21 cellular contexts compared by ENCODE assay signal in the genomic region with DNA sequence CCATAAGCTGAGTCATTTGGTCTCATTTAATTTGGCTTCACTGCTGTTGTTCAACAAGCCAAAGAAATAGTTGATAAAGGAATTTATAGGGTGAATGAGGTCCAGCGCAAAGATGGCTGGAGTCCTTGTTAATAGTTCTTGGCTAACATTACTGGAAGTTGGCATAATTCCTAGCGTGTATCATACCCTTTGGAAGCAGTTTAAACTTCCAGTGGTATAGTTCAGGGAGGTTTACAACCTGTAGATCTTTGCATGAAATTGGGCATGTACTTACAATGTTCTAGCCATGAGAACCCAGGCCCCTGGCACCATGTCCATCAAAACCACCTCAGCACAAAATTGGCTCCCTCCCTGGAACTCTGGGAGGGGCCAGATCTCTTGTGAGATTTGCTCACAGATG.
DNase-seq lines count a peak whose midpoint lies in the region; TF ChIP-seq lines count a peak whose summit lies in the region.
"Had no signal": no experiment of that assay in that cellular context is flagged by ENCODE, and none has a peak within 500 bp of the region (broad histone marks: within the 10 kb centered on the region; RNA-seq: fewer than 3 reads in every experiment).

No MANE protein-coding gene starts in this region.

- no peaks in the 10 kb centered on the region for H3K27me3 ChIP-seq in MG63
- no peaks in the 10 kb centered on the region for H3K27me3 ChIP-seq in vagina
- H3K27me3 ChIP-seq in GM23248 (replicated peaks; ENCODE audit: insufficient read depth), result no peaks in the 10 kb centered on the region
- H3K27me3 ChIP-seq: BE2C; BLaER1 treated with 17β-estradiol and CSF1 and Interleukin-3, amounts not matched to agents 10 nM and 100 nM had no signal

- TF ChIP-seq CTCF in C4-2B (conservative IDR thresholded peaks at IDR 0.05) (no peak), vagina (IDR thresholded peaks at IDR 0.05) (no peak)

- H3K36me3 ChIP-seq in MG63 (no peaks in the 10 kb centered on the region), vagina (no peaks in the 10 kb centered on the region), GM23248 (ENCODE audit: low read depth) (no peaks in the 10 kb centered on the region)
- H3K36me3 ChIP-seq: BE2C; BLaER1 treated with 17β-estradiol and CSF1 and Interleukin-3, amounts not matched to agents 10 nM and 100 nM; HAP-1 had no signal

- DNase-seq in MG63 (peak; percentile 73), islet precursor cell (peak; percentile 15), vagina (ENCODE audit: extremely low spot score in 2 of 2) (peak; percentile 16 to 58), GOT3 (lab: John Stamatoyannopoulos, UW) (no peak), activated gamma-delta T cell treated with Interleukin-2 at 50 U/mL for 16 hours (no peak), GM23248 (no peak)
- DNase-seq: ACHN; AML-193; BE2C; Calu3; CD4-positive, alpha-beta memory T cell; COR-L47; DMS53; DMS79 treated with DMSO at 0.1 percent for 48 hours; GF-D8; HFFc6 had no signal

- no peak for TF ChIP-seq POLR2A in vagina (IDR thresholded peaks at IDR 0.05)

- H3K9me3 ChIP-seq in MG63 (no peaks in the 10 kb centered on the region), vagina (no peaks in the 10 kb centered on the region), GM23248 (ENCODE audit: low read depth) (no peaks in the 10 kb centered on the region)
- H3K9me3 ChIP-seq: BE2C; BLaER1 treated with 17β-estradiol and CSF1 and Interleukin-3, amounts not matched to agents 10 nM and 100 nM; HAP-1 had no signal

- H4K20me1 ChIP-seq in GM23248 (ENCODE audit: insufficient read depth), result no peaks in the 10 kb centered on the region
- H4K20me1 ChIP-seq: BLaER1 treated with 17β-estradiol and CSF1 and Interleukin-3, amounts not matched to agents 10 nM and 100 nM had no signal

- H3K79me2 ChIP-seq in GM23248 (ENCODE audit: insufficient read depth), result no peaks in the 10 kb centered on the region

- no peak overlapping the region for H3K4me3 ChIP-seq in MG63
- H3K4me3 ChIP-seq in vagina, result no peak overlapping the region
- no peak overlapping the region for H3K4me3 ChIP-seq in GM23248
- H3K4me3 ChIP-seq: BLaER1 treated with 17β-estradiol and CSF1 and Interleukin-3, amounts not matched to agents 10 nM and 100 nM; GM23338; HAP-1 had no signal

- WGBS in GM23248 (ENCODE audit: low coverage in 1 of 2, low lambda C conversion rate in 2 of 2, missing lambda C conversion rate in 2 of 2), 2 experiments, result 11 to 21% methylated on average over 2 of the region's 2 CpGs

- no peak overlapping the region for H3K9ac ChIP-seq in GM23248
- H3K9ac ChIP-seq: BLaER1 treated with 17β-estradiol and CSF1 and Interleukin-3, amounts not matched to agents 10 nM and 100 nM had no signal

- in situ Hi-C loops in GM23248 (cut with MboI), result no loop called here

- no peak overlapping the region for H3K4me2 ChIP-seq in GM23248 (ENCODE audit: unreplicated experiment)
- H3K4me2 ChIP-seq: BLaER1 treated with 17β-estradiol and CSF1 and Interleukin-3, amounts not matched to agents 10 nM and 100 nM; GM23338 had no signal

- H2AFZ ChIP-seq in GM23248, result no peak overlapping the region
- H2AFZ ChIP-seq: GM23338 had no signal

- H3F3A ChIP-seq in GM23248 (ENCODE audit: insufficient read depth), result no peaks in the 10 kb centered on the region

- H3K9me2 ChIP-seq in GM23248 (ENCODE audit: insufficient read depth), result no peaks in the 10 kb centered on the region

- no peaks in the 10 kb centered on the region for H3K4me1 ChIP-seq in vagina
- H3K4me1 ChIP-seq in GM23248 (ENCODE audit: insufficient read depth), result no peaks in the 10 kb centered on the region
- H3K4me1 ChIP-seq: BE2C had no signal

- H3K27ac ChIP-seq in C4-2B (peak overlapping the region; percentile 60), vagina (no peak overlapping the region), GM23248 (no peak overlapping the region)
- H3K27ac ChIP-seq: 22Rv1; BLaER1 treated with 17β-estradiol and CSF1 and Interleukin-3, amounts not matched to agents 10 nM and 100 nM had no signal

- intact Hi-C loops in vagina (cut with DNase I), result no loop called here

Comparison
In these comparisons a context has a peak if more than half of its experiments do, and no peak if none do; other contexts are left out.
1. DNase-seq: peak in MG63 (single experiment), islet precursor cell (single experiment) and vagina (2 of 2); none in GOT3 (single experiment), activated gamma-delta T cell treated with Interleukin-2 at 50 U/mL for 16 hours (single experiment) and GM23248 (single experiment).